ENCODE assay signal across 8 cellular contexts in genomic region chr2:104849618-104850097, GRCh38. TPM values are rescaled to one million over a fixed set of nuclear protein-coding genes. Genes with fewer than 3 reads are reported as not detected.
DNase-seq lines count a peak whose midpoint lies in the region; ATAC-seq and TF ChIP-seq lines count a peak whose summit lies in the region.

No MANE protein-coding gene starts in this region.

- no peak for TF ChIP-seq POLR2A in body of pancreas (IDR thresholded peaks at IDR 0.05)

- peak; percentile 68 for TF ChIP-seq RAD21 in Ishikawa (IDR thresholded peaks at IDR 0.05; ENCODE audit: low read depth)

- H3K79me2 ChIP-seq in ACC112 (ENCODE audit: control insufficient read depth, insufficient read depth, low read length, unreplicated experiment), result no peaks in the 10 kb centered on the region

- H3K4me1 ChIP-seq in ACC112 (ENCODE audit: control insufficient read depth, insufficient read depth, low read length, unreplicated experiment) (no peaks in the 10 kb centered on the region), body of pancreas (peaks cover 22% of the 10 kb centered on the region)

- 1 to 2% methylated on average over 5 of the region's 5 CpGs for WGBS in body of pancreas, 2 donors

- H3K27me3 ChIP-seq in ACC112 (ENCODE audit: insufficient read depth, low read length) (peaks cover 91% of the 10 kb centered on the region), body of pancreas (peaks cover 0 to 56% of the 10 kb centered on the region in 2 donors)

- no peaks in the 10 kb centered on the region for H3K9me3 ChIP-seq in body of pancreas

- H3K36me3 ChIP-seq in ACC112 (ENCODE audit: insufficient read depth, low read length), result no peaks in the 10 kb centered on the region
- no peaks in the 10 kb centered on the region for H3K36me3 ChIP-seq in body of pancreas (replicated peaks in 1 of 2; ENCODE audit: insufficient read depth in 1 of 2, low read depth in 2 of 2)

- H3K4me3 ChIP-seq in ACC112 (ENCODE audit: low read depth, low read length), result peak overlapping the region; percentile 41
- H3K4me3 ChIP-seq in GM12864 (ENCODE audit: low read depth, low read length), result no peak overlapping the region
- H3K4me3 ChIP-seq in body of pancreas, result no peak overlapping the region

- no peak overlapping the region for H2AFZ ChIP-seq in ACC112 (ENCODE audit: low read length, unreplicated experiment)

- ATAC-seq in body of pancreas (peak; percentile 54), left colon (peak; percentile 55)

- DNase-seq in GM12864 (ENCODE audit: low read depth) (peak; percentile 19), SK-N-DZ (ENCODE audit: low spot score) (peak; percentile 42), body of pancreas (peak; percentile 47 to 69 (median 66)), left colon (peak in 1 of 2 donors; percentile 65), iPS-NIHi11 (ENCODE audit: low spot score) (no peak)
- peak in 2 of 3 donors; percentile 52 to 65 for DNase-seq in stimulated activated CD4-positive, alpha-beta T cell treated with anti-CD3 and anti-CD28 coated beads, TNF-alpha, amount 100 ng/mL, for 48 hours (ENCODE audit: low read depth in 3 of 3)

- H3K27ac ChIP-seq in ACC112 (ENCODE audit: low read depth, low read length) (no peak overlapping the region), body of pancreas (no peak overlapping the region)

- TF ChIP-seq EP300 in Ishikawa (IDR thresholded peaks at IDR 0.05; ENCODE audit: borderline replicate concordance), result no peak

- peak; percentile 80 for TF ChIP-seq CTCF in GM12864 (IDR thresholded peaks at IDR 0.05; ENCODE audit: low read depth, low read length, missing control alignments)
- peak; percentile 59 to 82 (median 69) for TF ChIP-seq CTCF in body of pancreas (IDR thresholded peaks at IDR 0.05)

- intact Hi-C loops in body of pancreas (cut with DNase I) (no loop called here), left colon (cut with DNase I, micrococcal nuclease) (no loop called here)

TF ChIP-seq in Ishikawa, 13 proteins besides CTCF, POLR2A, EP300 and RAD21:
- no peak for TF ChIP-seq MAX (IDR thresholded peaks at IDR 0.05)
- TF ChIP-seq CEBPB (IDR thresholded peaks at IDR 0.05), result no peak
- TF ChIP-seq FOXM1 (IDR thresholded peaks at IDR 0.05; ENCODE audit: borderline replicate concordance, low read depth), result no peak
- TF ChIP-seq TCF12 (IDR thresholded peaks at IDR 0.05; ENCODE audit: low read depth), result no peak
- TF ChIP-seq EGR1 (IDR thresholded peaks at IDR 0.05), result no peak
- TF ChIP-seq TAF1 (IDR thresholded peaks at IDR 0.05; ENCODE audit: low read depth), result no peak
- TF ChIP-seq NFIC (IDR thresholded peaks at IDR 0.05), result no peak
- TF ChIP-seq, protein P1, sequence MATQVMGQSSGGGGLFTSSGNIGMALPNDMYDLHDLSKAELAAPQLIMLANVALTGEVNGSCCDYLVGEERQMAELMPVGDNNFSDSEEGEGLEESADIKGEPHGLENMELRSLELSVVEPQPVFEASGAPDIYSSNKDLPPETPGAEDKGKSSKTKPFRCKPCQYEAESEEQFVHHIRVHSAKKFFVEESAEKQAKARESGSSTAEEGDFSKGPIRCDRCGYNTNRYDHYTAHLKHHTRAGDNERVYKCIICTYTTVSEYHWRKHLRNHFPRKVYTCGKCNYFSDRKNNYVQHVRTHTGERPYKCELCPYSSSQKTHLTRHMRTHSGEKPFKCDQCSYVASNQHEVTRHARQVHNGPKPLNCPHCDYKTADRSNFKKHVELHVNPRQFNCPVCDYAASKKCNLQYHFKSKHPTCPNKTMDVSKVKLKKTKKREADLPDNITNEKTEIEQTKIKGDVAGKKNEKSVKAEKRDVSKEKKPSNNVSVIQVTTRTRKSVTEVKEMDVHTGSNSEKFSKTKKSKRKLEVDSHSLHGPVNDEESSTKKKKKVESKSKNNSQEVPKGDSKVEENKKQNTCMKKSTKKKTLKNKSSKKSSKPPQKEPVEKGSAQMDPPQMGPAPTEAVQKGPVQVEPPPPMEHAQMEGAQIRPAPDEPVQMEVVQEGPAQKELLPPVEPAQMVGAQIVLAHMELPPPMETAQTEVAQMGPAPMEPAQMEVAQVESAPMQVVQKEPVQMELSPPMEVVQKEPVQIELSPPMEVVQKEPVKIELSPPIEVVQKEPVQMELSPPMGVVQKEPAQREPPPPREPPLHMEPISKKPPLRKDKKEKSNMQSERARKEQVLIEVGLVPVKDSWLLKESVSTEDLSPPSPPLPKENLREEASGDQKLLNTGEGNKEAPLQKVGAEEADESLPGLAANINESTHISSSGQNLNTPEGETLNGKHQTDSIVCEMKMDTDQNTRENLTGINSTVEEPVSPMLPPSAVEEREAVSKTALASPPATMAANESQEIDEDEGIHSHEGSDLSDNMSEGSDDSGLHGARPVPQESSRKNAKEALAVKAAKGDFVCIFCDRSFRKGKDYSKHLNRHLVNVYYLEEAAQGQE (IDR thresholded peaks at IDR 0.05; ENCODE audit: low read depth), result no peak

RNA-seq across cellular contexts. Expression of gene POU3F3, which starts 4.3 kb away (rescaled TPM):
- polyA plus RNA-seq in SK-N-DZ (2014; cell fraction: cytosol; rRNA removed), result 0.19 TPM in 1 of 2 replicates, not detected in the other
- 0.26 TPM in 1 of 2 replicates, not detected in the other for polyA plus RNA-seq in SK-N-DZ (2014; cell fraction: nucleus; rRNA removed)
- total RNA-seq in body of pancreas, result not detected
- under 1 TPM; 0.15 to 0.34 TPM for total RNA-seq in left colon
